Comparison of ENCODE assay signal across 16 cellular contexts in genomic region chr11:116844722-116845121, GRCh38. TPM values are rescaled to one million over a fixed set of nuclear protein-coding genes. Genes with fewer than 3 reads are reported as not detected.
DNase-seq lines count a peak whose midpoint lies in the region; ATAC-seq and TF ChIP-seq lines count a peak whose summit lies in the region.
"Had no signal": no experiment of that assay in that cellular context is flagged by ENCODE, and none has a peak within 500 bp of the region (broad histone marks: within the 10 kb centered on the region; RNA-seq: fewer than 3 reads in every experiment).

No MANE protein-coding gene starts in this region.

- no peak for ATAC-seq in natural killer cell treated with Interleukin-12 subunit alpha and Interleukin-12 subunit beta and Interleukin-15 and Interleukin-18, amount 100 ng/mL, for 72 hours
- no peak for ATAC-seq in natural killer cell

- H3K4me1 ChIP-seq in vagina = no peaks in the 10 kb centered on the region

- no peaks in the 10 kb centered on the region for H3K27me3 Mint-ChIP-seq in natural killer cell treated with Interleukin-12 subunit alpha and Interleukin-12 subunit beta and Interleukin-15 and Interleukin-18, amount 100 ng/mL, for 72 hours
- H3K27me3 Mint-ChIP-seq in natural killer cell (ENCODE audit: low read depth in 2 of 2) = no peaks in the 10 kb centered on the region
- H3K27me3 Mint-ChIP-seq in nephron progenitor cell (ENCODE audit: low read depth, poor library complexity) = no peaks in the 10 kb centered on the region

- no peaks in the 10 kb centered on the region for H3K9me3 Mint-ChIP-seq in natural killer cell treated with Interleukin-12 subunit alpha and Interleukin-12 subunit beta and Interleukin-15 and Interleukin-18, amount 100 ng/mL, for 72 hours
- H3K9me3 Mint-ChIP-seq in natural killer cell (no peaks in the 10 kb centered on the region), nephron progenitor cell (no peaks in the 10 kb centered on the region)
- H3K9me3 Mint-ChIP-seq: HFFc6 had no signal

- peak overlapping the region in 1 of 2 donors; percentile 6 for H3K27ac Mint-ChIP-seq in natural killer cell treated with Interleukin-12 subunit alpha and Interleukin-12 subunit beta and Interleukin-15 and Interleukin-18, amount 100 ng/mL, for 72 hours
- no peak overlapping the region for H3K27ac Mint-ChIP-seq in natural killer cell
- H3K27ac Mint-ChIP-seq in nephron progenitor cell = peak overlapping the region; percentile 6
- H3K27ac Mint-ChIP-seq: HFFc6 had no signal

- no peak for TF ChIP-seq POLR2A in vagina (IDR thresholded peaks at IDR 0.05)

- peaks cover 22% of the 10 kb centered on the region for H3K36me3 Mint-ChIP-seq in natural killer cell treated with Interleukin-12 subunit alpha and Interleukin-12 subunit beta and Interleukin-15 and Interleukin-18, amount 100 ng/mL, for 72 hours
- H3K36me3 Mint-ChIP-seq in natural killer cell = peaks cover 20% of the 10 kb centered on the region
- H3K36me3 Mint-ChIP-seq in nephron progenitor cell (ENCODE audit: low read depth) = peaks cover 44% of the 10 kb centered on the region

- TF ChIP-seq CTCF in natural killer cell (IDR thresholded peaks at IDR 0.05) (no peak), nephron progenitor cell (IDR thresholded peaks at IDR 0.05) (no peak), vagina (IDR thresholded peaks at IDR 0.05) (no peak)

- peaks cover 6 to 58% of the 10 kb centered on the region in 2 donors for H3K36me3 ChIP-seq in vagina

- no peak overlapping the region for H3K4me3 Mint-ChIP-seq in natural killer cell treated with Interleukin-12 subunit alpha and Interleukin-12 subunit beta and Interleukin-15 and Interleukin-18, amount 100 ng/mL, for 72 hours
- H3K4me3 Mint-ChIP-seq in natural killer cell (no peak overlapping the region), nephron progenitor cell (no peak overlapping the region)
- H3K4me3 Mint-ChIP-seq: HFFc6 had no signal

- intact Hi-C loops in natural killer cell (cut with micrococcal nuclease) (no loop called here), vagina (cut with DNase I) (no loop called here)

- no peak overlapping the region for H3K27ac ChIP-seq in vagina
- H3K27ac ChIP-seq: BLaER1 had no signal

- no peak overlapping the region for H3K4me3 ChIP-seq in vagina
- H3K4me3 ChIP-seq: BLaER1 had no signal

- peaks cover 2 to 3% of the 10 kb centered on the region in 2 donors for H3K4me1 Mint-ChIP-seq in natural killer cell treated with Interleukin-12 subunit alpha and Interleukin-12 subunit beta and Interleukin-15 and Interleukin-18, amount 100 ng/mL, for 72 hours (ENCODE audit: low read depth in 2 of 2)
- H3K4me1 Mint-ChIP-seq in natural killer cell (peaks cover 2 to 4% of the 10 kb centered on the region in 2 donors), nephron progenitor cell (peaks cover 11% of the 10 kb centered on the region)

- H3K9me3 ChIP-seq in vagina = no peaks in the 10 kb centered on the region
- H3K9me3 ChIP-seq: BLaER1 had no signal

- H3K27me3 ChIP-seq in vagina = no peaks in the 10 kb centered on the region
- H3K27me3 ChIP-seq: BLaER1 had no signal

- peak; percentile 5 for DNase-seq in natural killer cell treated with Interleukin-12 subunit alpha and Interleukin-12 subunit beta and Interleukin-15 and Interleukin-18, amount 100 ng/mL, for 72 hours (ENCODE audit: low spot score)
- no peak for DNase-seq in natural killer cell
- DNase-seq in cerebellar cortex (ENCODE audit: low spot score) = peak; percentile 31
- no peak for DNase-seq in nephron progenitor cell
- DNase-seq in putamen (ENCODE audit: low spot score) = no peak
- DNase-seq in vagina (ENCODE audit: extremely low spot score in 2 of 2) = no peak
- DNase-seq in NCI-H146 treated with DMSO at 0.1 percent for 48 hours (lab: John Stamatoyannopoulos, UW; ENCODE audit: unreplicated experiment) = no peak
- DNase-seq: 8988T, AML-193, Calu3, DMS79, GDM1, HCEC 1CT, HFFc6 had no signal

RNA-seq across cellular contexts. Expression of gene APOA1, which starts 7.3 kb away (rescaled TPM):
- not detected for total RNA-seq in natural killer cell treated with Interleukin-12 subunit alpha and Interleukin-12 subunit beta and Interleukin-15 and Interleukin-18, amount 100 ng/mL, for 72 hours
- total RNA-seq in natural killer cell = under 1 TPM in 2 of 3 donors, not detected in 1; 0.54 to 0.87 TPM
- 2.2 TPM for total RNA-seq in vagina
- total RNA-seq: Calu3, HFFc6 had no signal

RNA-seq across cellular contexts. Expression of gene APOC3, which starts 15.0 kb away (rescaled TPM):
- total RNA-seq in natural killer cell treated with Interleukin-12 subunit alpha and Interleukin-12 subunit beta and Interleukin-15 and Interleukin-18, amount 100 ng/mL, for 72 hours = not detected
- total RNA-seq in natural killer cell = not detected
- not detected for total RNA-seq in vagina
- total RNA-seq: Calu3, H4, HFFc6 had no signal

RNA-seq across cellular contexts. Expression of gene APOA4, which starts 21.6 kb away (rescaled TPM):
- not detected for total RNA-seq in natural killer cell treated with Interleukin-12 subunit alpha and Interleukin-12 subunit beta and Interleukin-15 and Interleukin-18, amount 100 ng/mL, for 72 hours
- total RNA-seq in natural killer cell = not detected
- not detected for total RNA-seq in vagina
- total RNA-seq: Calu3, H4, HFFc6 had no signal

RNA-seq across cellular contexts. Expression of gene APOA5, which starts 53.0 kb away (rescaled TPM):
- total RNA-seq in natural killer cell treated with Interleukin-12 subunit alpha and Interleukin-12 subunit beta and Interleukin-15 and Interleukin-18, amount 100 ng/mL, for 72 hours = not detected
- total RNA-seq in natural killer cell = not detected
- total RNA-seq in vagina = not detected
- total RNA-seq: Calu3, H4, HFFc6 had no signal

RNA-seq across cellular contexts. Expression of gene ZPR1, which starts 56.9 kb away (rescaled TPM):
- 100 to 1,000 TPM in 1 of 2 donors, 10 to 100 TPM in 1; 89.7 to 143 TPM for total RNA-seq in natural killer cell treated with Interleukin-12 subunit alpha and Interleukin-12 subunit beta and Interleukin-15 and Interleukin-18, amount 100 ng/mL, for 72 hours
- total RNA-seq in natural killer cell (100 to 1,000 TPM in 1 of 3 donors, 10 to 100 TPM in 2; 92.0 to 107 (median 92.6) TPM), vagina (19.4 TPM)

Comparison
In these comparisons a context has a peak if more than half of its experiments do, and no peak if none do; other contexts are left out.
1. DNase-seq: peak in natural killer cell treated with Interleukin-12 subunit alpha and Interleukin-12 subunit beta and Interleukin-15 and Interleukin-18, amount 100 ng/mL, for 72 hours (single experiment) and cerebellar cortex (single experiment); none in natural killer cell (single experiment), nephron progenitor cell (single experiment), putamen (single experiment), vagina (0 of 2) and NCI-H146 treated with DMSO at 0.1 percent for 48 hours (single experiment).